1 cellular context compared by ENCODE assay signal in genomic region chr3:15098503-15099363, GRCh38.
TF ChIP-seq lines count a peak whose summit lies in the region.

RBSN (minus strand) TSS chr3:15099148; CDS start chr3:15096120, 3,028 bp downstream.

TF ChIP-seq in K562, 482 proteins besides CTCF, POLR2A, EP300 and RAD21 (continued from another document):
- TF ChIP-seq STAT5A (IDR thresholded peaks at IDR 0.05; ENCODE audit: borderline replicate concordance, low read length) (0 out of 2 replicates have a peak, but pooled peaks have one; percentile 6), E2F6 (IDR thresholded peaks at IDR 0.05; ENCODE audit: borderline replicate concordance in 1 of 2, extremely low read depth in 1 of 2, insufficient read depth in 1 of 2, insufficient read length in 1 of 2, low read depth in 1 of 2, low read length in 1 of 2, poor library complexity in 1 of 2, severe bottlenecking in 1 of 2) (peak; percentile 60 to 81), ZNF274 (IDR thresholded peaks at IDR 0.05; ENCODE audit: borderline replicate concordance, low read depth, low read length) (no peak), TBP (optimal IDR thresholded peaks at IDR 0.05; ENCODE audit: low read depth, low read length) (peak; percentile 92), ZNF277 (CRISPR knock-in tag; IDR thresholded peaks at IDR 0.05; ENCODE audit: borderline replicate concordance) (no peak), ZFX (CRISPR knock-in tag; IDR thresholded peaks at IDR 0.05) (peak; percentile 99), MCM2 (IDR thresholded peaks at IDR 0.05; ENCODE audit: low read depth) (no peak), CREBBP (IDR thresholded peaks at IDR 0.05; ENCODE audit: low read depth, low read length) (no peak), SMAD1 (IDR thresholded peaks at IDR 0.05; ENCODE audit: low read depth, low read length, partially characterized antibody) (peak; percentile 49), ZNF444 (CRISPR knock-in tag; IDR thresholded peaks at IDR 0.05) (no peak), ZNF280A (IDR thresholded peaks at IDR 0.05; ENCODE audit: low read depth, partially characterized antibody) (peak; percentile 55), ZNF561 (CRISPR knock-in tag; conservative IDR thresholded peaks at IDR 0.05) (no peak), BCOR (IDR thresholded peaks at IDR 0.05) (peak; percentile 9; the same call in 1 of the 2 replicates), TSC22D4 (tag; IDR thresholded peaks at IDR 0.05) (no peak; the same call in 1 of the 2 replicates), POLR2AphosphoS5 (IDR thresholded peaks at IDR 0.05; ENCODE audit: control insufficient read depth, insufficient read depth, low read depth, low read length) (peak; percentile 78), MYBL2 (IDR thresholded peaks at IDR 0.05; ENCODE audit: low read depth) (peak; percentile 64; the same call in 1 of the 2 replicates), MYBL2 (CRISPR knock-in tag; IDR thresholded peaks at IDR 0.05; ENCODE audit: borderline replicate concordance) (no peak), GABPA (tag; conservative IDR thresholded peaks at IDR 0.05; ENCODE audit: low read depth) (peak; percentile 96), ZNF263 (CRISPR knock-in tag; IDR thresholded peaks at IDR 0.05; ENCODE audit: borderline replicate concordance) (peak; percentile 47; the same call in 1 of the 2 replicates), TRIM28 (IDR thresholded peaks at IDR 0.05) (0 out of 2 replicates have a peak, but pooled peaks have one; percentile 30), GTF2F1 (IDR thresholded peaks at IDR 0.05; ENCODE audit: low read depth, low read length) (no peak), BACH1 (tag; IDR thresholded peaks at IDR 0.05) (no peak), SIX5 (IDR thresholded peaks at IDR 0.05; ENCODE audit: borderline replicate concordance in 1 of 2, insufficient read depth in 1 of 2, low read depth in 1 of 2, low read length in 2 of 2) (peak; percentile 52 to 62; a peak in 3 of 4 replicates), PHF20 (IDR thresholded peaks at IDR 0.05; ENCODE audit: partially characterized antibody) (peak; percentile 98), ZNF77 (CRISPR knock-in tag; IDR thresholded peaks at IDR 0.05) (no peak)
